1 cellular context compared by ENCODE assay signal in the genomic region with DNA sequence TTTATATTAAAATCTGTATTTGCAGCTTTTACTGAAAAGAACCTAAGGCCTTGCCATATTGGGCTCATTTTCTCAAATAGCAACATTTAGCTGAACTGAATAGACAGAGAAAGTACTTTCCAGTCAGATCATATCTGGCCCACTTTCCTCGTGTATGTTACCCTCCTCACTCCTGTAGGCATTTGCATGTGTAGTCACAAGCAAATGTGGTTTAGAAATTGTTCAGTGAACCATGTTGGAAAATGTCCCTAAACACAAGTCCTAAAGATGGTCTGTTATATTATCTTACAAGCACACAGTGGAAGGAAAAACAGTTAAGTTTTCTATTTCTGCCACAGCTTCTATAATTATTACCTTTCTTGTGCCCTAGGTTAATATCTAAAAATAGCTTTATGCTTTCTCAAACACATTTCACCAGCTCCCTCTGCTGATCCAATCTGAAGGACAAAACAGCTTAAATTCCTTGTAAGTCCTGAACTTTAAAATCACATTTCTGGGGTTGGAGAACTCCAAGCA.
TF ChIP-seq lines count a peak whose summit lies in the region.

No MANE protein-coding gene starts in this region.

TF ChIP-seq in GM23338, 12 proteins besides CTCF, POLR2A, EP300 and RAD21 (continued from another document):
- TF ChIP-seq, protein P1, sequence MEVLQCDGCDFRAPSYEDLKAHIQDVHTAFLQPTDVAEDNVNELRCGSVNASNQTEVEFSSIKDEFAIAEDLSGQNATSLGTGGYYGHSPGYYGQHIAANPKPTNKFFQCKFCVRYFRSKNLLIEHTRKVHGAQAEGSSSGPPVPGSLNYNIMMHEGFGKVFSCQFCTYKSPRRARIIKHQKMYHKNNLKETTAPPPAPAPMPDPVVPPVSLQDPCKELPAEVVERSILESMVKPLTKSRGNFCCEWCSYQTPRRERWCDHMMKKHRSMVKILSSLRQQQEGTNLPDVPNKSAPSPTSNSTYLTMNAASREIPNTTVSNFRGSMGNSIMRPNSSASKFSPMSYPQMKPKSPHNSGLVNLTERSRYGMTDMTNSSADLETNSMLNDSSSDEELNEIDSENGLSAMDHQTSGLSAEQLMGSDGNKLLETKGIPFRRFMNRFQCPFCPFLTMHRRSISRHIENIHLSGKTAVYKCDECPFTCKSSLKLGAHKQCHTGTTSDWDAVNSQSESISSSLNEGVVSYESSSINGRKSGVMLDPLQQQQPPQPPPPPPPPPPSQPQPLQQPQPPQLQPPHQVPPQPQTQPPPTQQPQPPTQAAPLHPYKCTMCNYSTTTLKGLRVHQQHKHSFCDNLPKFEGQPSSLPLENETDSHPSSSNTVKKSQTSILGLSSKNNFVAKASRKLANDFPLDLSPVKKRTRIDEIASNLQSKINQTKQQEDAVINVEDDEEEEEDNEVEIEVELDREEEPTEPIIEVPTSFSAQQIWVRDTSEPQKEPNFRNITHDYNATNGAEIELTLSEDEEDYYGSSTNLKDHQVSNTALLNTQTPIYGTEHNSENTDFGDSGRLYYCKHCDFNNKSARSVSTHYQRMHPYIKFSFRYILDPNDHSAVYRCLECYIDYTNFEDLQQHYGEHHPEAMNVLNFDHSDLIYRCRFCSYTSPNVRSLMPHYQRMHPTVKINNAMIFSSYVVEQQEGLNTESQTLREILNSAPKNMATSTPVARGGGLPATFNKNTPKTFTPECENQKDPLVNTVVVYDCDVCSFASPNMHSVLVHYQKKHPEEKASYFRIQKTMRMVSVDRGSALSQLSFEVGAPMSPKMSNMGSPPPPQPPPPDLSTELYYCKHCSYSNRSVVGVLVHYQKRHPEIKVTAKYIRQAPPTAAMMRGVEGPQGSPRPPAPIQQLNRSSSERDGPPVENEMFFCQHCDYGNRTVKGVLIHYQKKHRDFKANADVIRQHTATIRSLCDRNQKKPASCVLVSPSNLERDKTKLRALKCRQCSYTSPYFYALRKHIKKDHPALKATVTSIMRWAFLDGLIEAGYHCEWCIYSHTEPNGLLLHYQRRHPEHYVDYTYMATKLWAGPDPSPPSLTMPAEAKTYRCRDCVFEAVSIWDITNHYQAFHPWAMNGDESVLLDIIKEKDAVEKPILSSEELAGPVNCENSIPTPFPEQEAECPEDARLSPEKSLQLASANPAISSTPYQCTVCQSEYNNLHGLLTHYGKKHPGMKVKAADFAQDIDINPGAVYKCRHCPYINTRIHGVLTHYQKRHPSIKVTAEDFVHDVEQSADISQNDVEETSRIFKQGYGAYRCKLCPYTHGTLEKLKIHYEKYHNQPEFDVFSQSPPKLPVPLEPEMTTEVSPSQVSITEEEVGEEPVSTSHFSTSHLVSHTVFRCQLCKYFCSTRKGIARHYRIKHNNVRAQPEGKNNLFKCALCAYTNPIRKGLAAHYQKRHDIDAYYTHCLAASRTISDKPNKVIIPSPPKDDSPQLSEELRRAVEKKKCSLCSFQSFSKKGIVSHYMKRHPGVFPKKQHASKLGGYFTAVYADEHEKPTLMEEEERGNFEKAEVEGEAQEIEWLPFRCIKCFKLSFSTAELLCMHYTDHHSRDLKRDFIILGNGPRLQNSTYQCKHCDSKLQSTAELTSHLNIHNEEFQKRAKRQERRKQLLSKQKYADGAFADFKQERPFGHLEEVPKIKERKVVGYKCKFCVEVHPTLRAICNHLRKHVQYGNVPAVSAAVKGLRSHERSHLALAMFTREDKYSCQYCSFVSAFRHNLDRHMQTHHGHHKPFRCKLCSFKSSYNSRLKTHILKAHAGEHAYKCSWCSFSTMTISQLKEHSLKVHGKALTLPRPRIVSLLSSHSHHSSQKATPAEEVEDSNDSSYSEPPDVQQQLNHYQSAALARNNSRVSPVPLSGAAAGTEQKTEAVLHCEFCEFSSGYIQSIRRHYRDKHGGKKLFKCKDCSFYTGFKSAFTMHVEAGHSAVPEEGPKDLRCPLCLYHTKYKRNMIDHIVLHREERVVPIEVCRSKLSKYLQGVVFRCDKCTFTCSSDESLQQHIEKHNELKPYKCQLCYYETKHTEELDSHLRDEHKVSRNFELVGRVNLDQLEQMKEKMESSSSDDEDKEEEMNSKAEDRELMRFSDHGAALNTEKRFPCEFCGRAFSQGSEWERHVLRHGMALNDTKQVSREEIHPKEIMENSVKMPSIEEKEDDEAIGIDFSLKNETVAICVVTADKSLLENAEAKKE (CRISPR knock-in tag; IDR thresholded peaks at IDR 0.05): no peak
- TF ChIP-seq JUNB (IDR thresholded peaks at IDR 0.05; ENCODE audit: unreplicated experiment): no peak
